1 cellular context compared by ENCODE assay signal in genomic region chr11:118914178-118914918, GRCh38.
TF ChIP-seq lines count a peak whose summit lies in the region.

No MANE protein-coding gene starts in this region.

TF ChIP-seq in HepG2, 621 proteins besides CTCF, POLR2A, EP300 and RAD21 (continues in another document):
- TF ChIP-seq RORA (CRISPR knock-in tag; IDR thresholded peaks at IDR 0.05) (no peak), TSC22D2 (CRISPR knock-in tag; IDR thresholded peaks at IDR 0.05; ENCODE audit: borderline replicate concordance) (no peak), ZBTB33 (CRISPR knock-in tag; IDR thresholded peaks at IDR 0.05) (peak; percentile 96), ZBTB46 (CRISPR knock-in tag; IDR thresholded peaks at IDR 0.05; ENCODE audit: borderline replicate concordance) (no peak), HES4 (CRISPR knock-in tag; IDR thresholded peaks at IDR 0.05; ENCODE audit: borderline replicate concordance) (no peak), CBX1 (IDR thresholded peaks at IDR 0.05; ENCODE audit: low read depth) (no peak), ZBTB38 (CRISPR knock-in tag; IDR thresholded peaks at IDR 0.05) (0 out of 2 replicates have a peak, but pooled peaks have one; percentile 49), ZBTB40 (IDR thresholded peaks at IDR 0.05) (no peak), ZBTB40 (CRISPR knock-in tag; IDR thresholded peaks at IDR 0.05) (no peak), HNRNPL (IDR thresholded peaks at IDR 0.05; ENCODE audit: low read depth, low read length) (peak; percentile 95), NAIF1 (CRISPR knock-in tag; IDR thresholded peaks at IDR 0.05; ENCODE audit: borderline replicate concordance) (no peak), PCBP1 (IDR thresholded peaks at IDR 0.05; ENCODE audit: borderline replicate concordance, low read depth, low read length) (no peak), ZNF776 (CRISPR knock-in tag; IDR thresholded peaks at IDR 0.05) (0 out of 2 replicates have a peak, but pooled peaks have one; percentile 58), MXD1 (CRISPR knock-in tag; IDR thresholded peaks at IDR 0.05) (0 out of 2 replicates have a peak, but pooled peaks have one; percentile 47), ZNF142 (CRISPR knock-in tag; IDR thresholded peaks at IDR 0.05) (no peak), DPF2 (CRISPR knock-in tag; IDR thresholded peaks at IDR 0.05; ENCODE audit: borderline replicate concordance, low read depth) (no peak), HNRNPLL (IDR thresholded peaks at IDR 0.05; ENCODE audit: low read depth, low read length, poor library complexity, severe bottlenecking) (peak; percentile 30), ISX (CRISPR knock-in tag; conservative IDR thresholded peaks at IDR 0.05) (no peak), AKAP8 (CRISPR knock-in tag; IDR thresholded peaks at IDR 0.05) (no peak), ZNF652 (CRISPR knock-in tag; IDR thresholded peaks at IDR 0.05; ENCODE audit: borderline replicate concordance, low read depth) (peak; percentile 90), ARID4A (CRISPR knock-in tag; IDR thresholded peaks at IDR 0.05; ENCODE audit: borderline replicate concordance) (no peak), ZNF17 (CRISPR knock-in tag; IDR thresholded peaks at IDR 0.05) (no peak), ZBTB37 (CRISPR knock-in tag; IDR thresholded peaks at IDR 0.05) (0 out of 2 replicates have a peak, but pooled peaks have one; percentile 31), KDM5B (CRISPR knock-in tag; IDR thresholded peaks at IDR 0.05; ENCODE audit: borderline replicate concordance) (peak; percentile 28; the same call in 1 of the 2 replicates), GATA4 (IDR thresholded peaks at IDR 0.05; ENCODE audit: borderline replicate concordance, low read depth) (no peak), GABPB1 (CRISPR knock-in tag; IDR thresholded peaks at IDR 0.05) (peak; percentile 13; the same call in 1 of the 2 replicates)
